ENCODE assay signal across 8 cellular contexts in the genomic region with DNA sequence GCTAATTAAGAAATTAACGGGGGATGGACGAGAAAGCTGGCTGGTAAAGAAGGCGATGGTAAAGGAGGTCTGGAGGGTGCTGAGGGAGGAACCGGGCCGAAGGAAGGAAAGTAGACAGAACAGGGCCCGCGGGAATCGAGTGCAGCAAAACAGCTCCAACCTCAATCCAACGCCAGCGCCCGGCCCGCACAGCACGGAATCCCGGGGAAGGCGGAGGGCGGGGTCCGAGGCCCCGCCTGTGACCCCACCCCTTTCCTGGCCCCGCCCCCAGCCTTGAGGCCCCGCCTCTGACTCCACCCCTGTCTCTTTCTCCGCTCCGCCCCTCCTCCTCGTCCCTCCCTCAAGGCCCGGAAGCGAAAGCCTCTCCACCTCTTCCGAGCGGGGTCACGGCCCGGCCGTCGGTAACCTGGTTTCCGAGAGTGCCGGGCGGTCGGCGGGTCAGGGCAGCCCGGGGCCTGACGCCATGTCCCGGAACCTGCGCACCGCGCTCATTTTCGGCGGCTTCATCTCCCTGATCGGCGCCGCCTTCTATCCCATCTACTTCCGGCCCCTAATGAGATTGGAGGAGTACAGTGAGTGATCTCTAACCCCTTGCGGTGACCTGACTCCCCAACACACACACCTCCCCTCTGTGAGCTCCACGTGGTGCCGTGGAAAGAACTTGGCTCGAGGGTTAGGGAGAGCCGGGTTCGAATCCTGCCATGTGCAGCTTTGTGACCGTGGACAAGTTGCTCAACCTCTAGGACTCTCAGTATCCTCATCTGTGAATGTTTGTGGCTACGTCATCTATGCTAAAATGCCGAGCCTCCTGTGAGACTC.
DNase-seq lines count a peak whose midpoint lies in the region; ATAC-seq and TF ChIP-seq lines count a peak whose summit lies in the region.

A gene (plus strand): TSS at position 370 of the 819 bp plus-strand sequence. CDS start 94 bp downstream, at position 464.

- H3K4me3 ChIP-seq in AG09309 (ENCODE audit: control insufficient read depth, low read depth, low read length) = peak within 1 kb of the TSS; percentile 96

- ATAC-seq in GM18909 (IDR thresholded peaks at IDR 0.05; ENCODE audit: poor library complexity, unreplicated experiment) (peak; percentile 96), HG03159 (IDR thresholded peaks at IDR 0.05; ENCODE audit: unreplicated experiment) (peak; percentile 86)

- H3K27ac ChIP-seq in caudate nucleus (ENCODE audit: low read depth, low read length) = peak within 1 kb of the TSS; percentile 77

- no peak for TF ChIP-seq CTCF in AG09309 (IDR thresholded peaks at IDR 0.05; ENCODE audit: control insufficient read depth, insufficient read depth, low read depth, low read length, missing control alignments)

- DNase-seq in AG09309 (ENCODE audit: low read depth) = no peak
- peak; percentile 75 for DNase-seq in NCI-H2227 (lab: John Stamatoyannopoulos, UW; ENCODE audit: unreplicated experiment)
- peak; percentile 74 to 83 (median 78) for DNase-seq in activated CD4-positive, CD25-positive, alpha-beta regulatory T cell (lab: John Stamatoyannopoulos, UW)
- DNase-seq in caudate nucleus (lab: John Stamatoyannopoulos, UW) = peak; percentile 36 to 98 (median 91)
- DNase-seq in iris pigment epithelial cell (ENCODE audit: low read depth) = peak; percentile 88
- peak; percentile 84 for DNase-seq in stimulated activated CD4-positive, alpha-beta T cell treated with anti-CD3 and anti-CD28 coated beads, Interleukin-12 subunit alpha, Interleukin-12 subunit beta, amount 100 ng/mL, for 4 hours
